15 cellular contexts compared by ENCODE assay signal in the genomic region with DNA sequence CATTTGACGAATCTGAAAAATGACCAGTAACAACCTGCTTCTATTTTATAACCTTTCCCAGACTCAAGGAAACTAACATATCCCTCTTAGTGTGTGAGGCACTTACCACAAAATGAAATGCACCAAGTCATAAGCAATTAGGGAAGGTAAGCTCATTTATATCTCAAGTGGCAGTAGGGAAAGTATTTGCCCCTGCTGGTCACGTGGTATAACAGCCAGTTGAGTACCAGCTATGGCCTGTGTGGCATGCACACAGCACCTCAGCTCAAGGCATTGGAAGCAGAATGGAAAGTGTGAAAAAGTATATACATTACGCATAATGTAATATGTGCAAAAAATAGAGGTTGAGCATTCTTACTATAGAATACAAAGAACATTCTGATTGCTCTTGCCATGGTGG.
"Had no signal": no experiment of that assay in that cellular context is flagged by ENCODE, and none has a peak within 500 bp of the region (broad histone marks: within the 10 kb centered on the region; RNA-seq: fewer than 3 reads in every experiment).

No MANE protein-coding gene starts in this region.

- H3K27ac ChIP-seq: esophagus squamous epithelium, neutrophil, parathyroid adenoma had no signal

- H3K4me1 Mint-ChIP-seq: activated CD4-positive, alpha-beta T cell treated with anti-CD3 and anti-CD28 coated beads for 36 hours; memory B cell; naive thymus-derived CD8-positive, alpha-beta T cell; stimulated activated memory B cell treated with anti-CD40 and anti-IgM and Interleukin-4, amounts not matched to agents 10 μg/mL and 1 μg/mL and 100 μg/mL, for 72 hours had no signal

- H3K9me3 ChIP-seq: neutrophil had no signal

- H3K4me3 ChIP-seq: esophagus squamous epithelium, mucosa of descending colon had no signal

- H3K4me3 Mint-ChIP-seq: activated CD4-positive, alpha-beta T cell treated with anti-CD3 and anti-CD28 coated beads for 36 hours; activated CD8-positive, alpha-beta T cell treated with anti-CD3 and anti-CD28 coated beads for 36 hours; activated T-cell treated with anti-CD3 and anti-CD28 coated beads, Interleukin-2, amount 50 U/mL, for 4 hours; memory B cell; naive thymus-derived CD8-positive, alpha-beta T cell; stimulated activated memory B cell treated with anti-CD40 and anti-IgM and Interleukin-4, amounts not matched to agents 10 μg/mL and 1 μg/mL and 100 μg/mL, for 72 hours had no signal

- ATAC-seq: activated CD4-positive, alpha-beta T cell treated with anti-CD3 and anti-CD28 coated beads for 36 hours; activated CD8-positive, alpha-beta T cell treated with anti-CD3 and anti-CD28 coated beads for 36 hours; activated T-cell treated with anti-CD3 and anti-CD28 coated beads, Interleukin-2, amount 50 U/mL, for 4 hours; left ventricle myocardium superior; mucosa of descending colon; naive thymus-derived CD8-positive, alpha-beta T cell; stimulated activated memory B cell treated with anti-CD40 and anti-IgM and Interleukin-4, amounts not matched to agents 10 μg/mL and 1 μg/mL and 100 μg/mL, for 72 hours had no signal

- DNase-seq: activated CD4-positive, alpha-beta T cell treated with anti-CD3 and anti-CD28 coated beads for 36 hours; activated CD8-positive, alpha-beta T cell treated with anti-CD3 and anti-CD28 coated beads for 36 hours; activated effector memory CD4-positive, alpha-beta T cell treated with Interleukin-2 at 50 U/mL for 16 hours; activated naive CD4-positive, alpha-beta T cell treated with anti-CD3 and anti-CD28 coated beads, Interleukin-2, amount 50 U/mL, for 16 hours; activated T-cell treated with anti-CD3 and anti-CD28 coated beads, Interleukin-2, amount 50 U/mL, for 4 hours; esophagus squamous epithelium; hypothalamus; left ventricle myocardium superior; mucosa of descending colon; naive thymus-derived CD8-positive, alpha-beta T cell; stimulated activated CD4-positive, alpha-beta T cell treated with anti-CD3 and anti-CD28 coated beads, Interleukin-12 subunit alpha, Interleukin-12 subunit beta, amount 100 ng/mL, for 4 hours had no signal

- H3K27me3 ChIP-seq: esophagus squamous epithelium, neutrophil had no signal

- H3K4me1 ChIP-seq: esophagus squamous epithelium, parathyroid adenoma had no signal

- H3K27ac Mint-ChIP-seq: activated CD4-positive, alpha-beta T cell treated with anti-CD3 and anti-CD28 coated beads for 36 hours; activated CD8-positive, alpha-beta T cell treated with anti-CD3 and anti-CD28 coated beads for 36 hours; memory B cell; naive thymus-derived CD8-positive, alpha-beta T cell; stimulated activated memory B cell treated with anti-CD40 and anti-IgM and Interleukin-4, amounts not matched to agents 10 μg/mL and 1 μg/mL and 100 μg/mL, for 72 hours had no signal

- H3K27me3 Mint-ChIP-seq: activated CD8-positive, alpha-beta T cell treated with anti-CD3 and anti-CD28 coated beads for 36 hours had no signal

- H3K36me3 ChIP-seq: esophagus squamous epithelium, neutrophil had no signal
